16 cellular contexts compared by ENCODE assay signal in genomic region chr3:195139876-195140240, GRCh38.
A peak's percentile ranks its signal among the peaks of the same experiment; 100 is the strongest.
DNase-seq lines count a peak whose midpoint lies in the region; ATAC-seq and TF ChIP-seq lines count a peak whose summit lies in the region.
"Had no signal": no experiment of that assay in that cellular context is flagged by ENCODE, and none has a peak within 500 bp of the region (broad histone marks: within the 10 kb centered on the region; RNA-seq: fewer than 3 reads in every experiment).

No MANE protein-coding gene starts in this region.

- H3K9me3 Mint-ChIP-seq in stimulated activated memory B cell treated with anti-CD40 and anti-IgM and Interleukin-4, amounts not matched to agents 10 μg/mL and 1 μg/mL and 100 μg/mL, for 72 hours: peaks cover 7% of the 10 kb centered on the region

- no peak for TF ChIP-seq CTCF in fibroblast of mammary gland (conservative IDR thresholded peaks at IDR 0.05; ENCODE audit: control insufficient read depth, insufficient read depth, low read depth, low read length)

- H3K4me3 Mint-ChIP-seq in stimulated activated memory B cell treated with anti-CD40 and anti-IgM and Interleukin-4, amounts not matched to agents 10 μg/mL and 1 μg/mL and 100 μg/mL, for 72 hours: no peak overlapping the region
- H3K4me3 Mint-ChIP-seq: activated CD8-positive, alpha-beta T cell treated with anti-CD3 and anti-CD28 coated beads for 36 hours; H9; T-helper 2 cell treated with Interferon-gamma antibody and Interleukin-4, amounts not matched to agents 5 μg/mL and 100 μg/mL, for 36 hours had no signal

- H3K27me3 Mint-ChIP-seq in stimulated activated memory B cell treated with anti-CD40 and anti-IgM and Interleukin-4, amounts not matched to agents 10 μg/mL and 1 μg/mL and 100 μg/mL, for 72 hours: no peaks in the 10 kb centered on the region
- H3K27me3 Mint-ChIP-seq: activated CD8-positive, alpha-beta T cell treated with anti-CD3 and anti-CD28 coated beads for 36 hours had no signal

- peaks cover 21% of the 10 kb centered on the region for H3K4me1 Mint-ChIP-seq in stimulated activated memory B cell treated with anti-CD40 and anti-IgM and Interleukin-4, amounts not matched to agents 10 μg/mL and 1 μg/mL and 100 μg/mL, for 72 hours
- H3K4me1 Mint-ChIP-seq: H9 had no signal

- no peak for DNase-seq in activated CD4-positive, CD25-positive, alpha-beta regulatory T cell treated with anti-CD3 and anti-CD28 coated beads, Interleukin-2, amount 50 U/mL, for 72 hours
- DNase-seq in RPMI7951 (ENCODE audit: low read depth): peak; percentile 17
- peak; percentile 48 for DNase-seq in fibroblast of mammary gland (ENCODE audit: low read depth)
- DNase-seq in NCI-H1417 (lab: John Stamatoyannopoulos, UW): no peak
- no peak for DNase-seq in stimulated activated CD4-positive, alpha-beta T cell treated with anti-CD3 and anti-CD28 coated beads, Interleukin-2, amount 100 ng/mL, for 24 hours
- DNase-seq: activated CD8-positive, alpha-beta T cell treated with anti-CD3 and anti-CD28 coated beads for 36 hours; H9; hippocampal formation; NCI-H2029 treated with DMSO at 0.1 percent for 48 hours; NCI-H82 had no signal

- peak; percentile 35 to 43 for ATAC-seq in activated CD4-positive, CD25-positive, alpha-beta regulatory T cell treated with anti-CD3 and anti-CD28 coated beads, Interleukin-2, amount 50 U/mL, for 24 hours
- no peak for ATAC-seq in stimulated activated memory B cell treated with anti-CD40 and anti-IgM and Interleukin-4, amounts not matched to agents 10 μg/mL and 1 μg/mL and 100 μg/mL, for 72 hours
- ATAC-seq in HG02798 (IDR thresholded peaks at IDR 0.05; ENCODE audit: poor library complexity, unreplicated experiment): no peak
- ATAC-seq: activated CD8-positive, alpha-beta T cell treated with anti-CD3 and anti-CD28 coated beads for 36 hours had no signal

- peak overlapping the region; percentile 22 for H3K27ac Mint-ChIP-seq in stimulated activated memory B cell treated with anti-CD40 and anti-IgM and Interleukin-4, amounts not matched to agents 10 μg/mL and 1 μg/mL and 100 μg/mL, for 72 hours
- H3K27ac Mint-ChIP-seq: activated CD8-positive, alpha-beta T cell treated with anti-CD3 and anti-CD28 coated beads for 36 hours; T-helper 2 cell treated with Interferon-gamma antibody and Interleukin-4, amounts not matched to agents 5 μg/mL and 100 μg/mL, for 36 hours had no signal

- H3K4me3 ChIP-seq in fibroblast of mammary gland (ENCODE audit: control insufficient read depth, low read depth, low read length): no peak overlapping the region
- H3K4me3 ChIP-seq: A549, lung had no signal

- peaks cover 27% of the 10 kb centered on the region for H3K36me3 Mint-ChIP-seq in stimulated activated memory B cell treated with anti-CD40 and anti-IgM and Interleukin-4, amounts not matched to agents 10 μg/mL and 1 μg/mL and 100 μg/mL, for 72 hours

Comparison
In these comparisons a context has a peak if more than half of its experiments do, and no peak if none do; other contexts are left out.
1. ATAC-seq: peak in activated CD4-positive, CD25-positive, alpha-beta regulatory T cell treated with anti-CD3 and anti-CD28 coated beads, Interleukin-2, amount 50 U/mL, for 24 hours (2 of 2); none in stimulated activated memory B cell treated with anti-CD40 and anti-IgM and Interleukin-4, amounts not matched to agents 10 μg/mL and 1 μg/mL and 100 μg/mL, for 72 hours (single experiment) and HG02798 (single experiment).
2. DNase-seq: peak in RPMI7951 (single experiment) and fibroblast of mammary gland (single experiment); none in activated CD4-positive, CD25-positive, alpha-beta regulatory T cell treated with anti-CD3 and anti-CD28 coated beads, Interleukin-2, amount 50 U/mL, for 72 hours (single experiment), NCI-H1417 (0 of 3) and stimulated activated CD4-positive, alpha-beta T cell treated with anti-CD3 and anti-CD28 coated beads, Interleukin-2, amount 100 ng/mL, for 24 hours (0 of 2).